In genomic region chr10:119538632-119539358, GRCh38 we compare ENCODE assay signal across 11 cellular contexts. TPM values are rescaled to one million over a fixed set of nuclear protein-coding genes. Genes with fewer than 3 reads are reported as not detected.
DNase-seq lines count a peak whose midpoint lies in the region; ATAC-seq lines count a peak whose summit lies in the region.
"Had no signal": no experiment of that assay in that cellular context is flagged by ENCODE, and none has a peak within 500 bp of the region (broad histone marks: within the 10 kb centered on the region; RNA-seq: fewer than 3 reads in every experiment).

No MANE protein-coding gene starts in this region.

- H3K27ac Mint-ChIP-seq in activated CD4-positive, alpha-beta T cell treated with anti-CD3 and anti-CD28 coated beads for 36 hours, result peak overlapping the region; percentile 87
- H3K27ac Mint-ChIP-seq in stimulated activated naive CD8-positive, alpha-beta T cell treated with anti-CD3 and anti-CD28 coated beads, Interleukin-15, Interleukin-2, amounts not matched to agents 100 ng/mL and 50 ng/mL, for 24 hours, result peak overlapping the region; percentile 94

- H3K27ac ChIP-seq in effector memory CD4-positive, alpha-beta T cell (ENCODE audit: insufficient read depth, low read length, poor library complexity, severe bottlenecking), result peak overlapping the region; percentile 25
- H3K27ac ChIP-seq: A549, neutrophil, testis had no signal

- H3K27me3 Mint-ChIP-seq in activated CD4-positive, alpha-beta T cell treated with anti-CD3 and anti-CD28 coated beads for 36 hours, result no peaks in the 10 kb centered on the region
- H3K27me3 Mint-ChIP-seq in stimulated activated naive CD8-positive, alpha-beta T cell treated with anti-CD3 and anti-CD28 coated beads, Interleukin-15, Interleukin-2, amounts not matched to agents 100 ng/mL and 50 ng/mL, for 24 hours, result no peaks in the 10 kb centered on the region

- no peaks in the 10 kb centered on the region for H3K27me3 ChIP-seq in effector memory CD4-positive, alpha-beta T cell (replicated peaks; ENCODE audit: control insufficient read depth, insufficient read depth, low read length, poor library complexity, severe bottlenecking)
- H3K27me3 ChIP-seq: testis had no signal

- peak overlapping the region; percentile 89 for H3K4me3 Mint-ChIP-seq in activated CD4-positive, alpha-beta T cell treated with anti-CD3 and anti-CD28 coated beads for 36 hours
- H3K4me3 Mint-ChIP-seq in stimulated activated naive CD8-positive, alpha-beta T cell treated with anti-CD3 and anti-CD28 coated beads, Interleukin-15, Interleukin-2, amounts not matched to agents 100 ng/mL and 50 ng/mL, for 24 hours, result peak overlapping the region; percentile 88

- POLR2A ChIA-PET in activated CD4-positive, alpha-beta T cell treated with anti-CD3 and anti-CD28 coated beads for 36 hours (lab: Charles Lee), result interaction anchor here (1.0 to 1.5 kb wide), 3 partner anchors 19 to 407 kb away, joined by 4 to 5 read pairs (median 5); no protein-coding TSS in a partner anchor

- H3K9me3 Mint-ChIP-seq in activated CD4-positive, alpha-beta T cell treated with anti-CD3 and anti-CD28 coated beads for 36 hours (ENCODE audit: low read depth), result no peaks in the 10 kb centered on the region
- no peaks in the 10 kb centered on the region for H3K9me3 Mint-ChIP-seq in stimulated activated naive CD8-positive, alpha-beta T cell treated with anti-CD3 and anti-CD28 coated beads, Interleukin-15, Interleukin-2, amounts not matched to agents 100 ng/mL and 50 ng/mL, for 24 hours

- peaks cover 48% of the 10 kb centered on the region for H3K36me3 Mint-ChIP-seq in activated CD4-positive, alpha-beta T cell treated with anti-CD3 and anti-CD28 coated beads for 36 hours (ENCODE audit: low read depth)
- H3K36me3 Mint-ChIP-seq in stimulated activated naive CD8-positive, alpha-beta T cell treated with anti-CD3 and anti-CD28 coated beads, Interleukin-15, Interleukin-2, amounts not matched to agents 100 ng/mL and 50 ng/mL, for 24 hours (ENCODE audit: low read depth), result peaks cover 41% of the 10 kb centered on the region

- peak overlapping the region; percentile 6 for H3K4me3 ChIP-seq in effector memory CD4-positive, alpha-beta T cell (ENCODE audit: insufficient read depth, low read depth, low read length, poor library complexity, severe bottlenecking)
- H3K4me3 ChIP-seq: A549, testis had no signal

- H3K36me3 ChIP-seq in effector memory CD4-positive, alpha-beta T cell (ENCODE audit: control insufficient read depth, insufficient read depth, low read length), result peaks cover 3% of the 10 kb centered on the region
- H3K36me3 ChIP-seq: neutrophil had no signal

- peak; percentile 40 for DNase-seq in NCI-H82 (lab: John Stamatoyannopoulos, UW)
- no peak for DNase-seq in NCI-H82 treated with DMSO at 0.1 percent for 48 hours (lab: John Stamatoyannopoulos, UW; ENCODE audit: unreplicated experiment)
- peak; percentile 81 for DNase-seq in activated CD4-positive, alpha-beta T cell treated with anti-CD3 and anti-CD28 coated beads for 36 hours
- no peak for DNase-seq in effector memory CD4-positive, alpha-beta T cell
- DNase-seq: testis had no signal

- intact Hi-C loops in activated CD4-positive, alpha-beta T cell treated with anti-CD3 and anti-CD28 coated beads for 36 hours (cut with DNase I, micrococcal nuclease), result no loop called here

- H3K4me1 Mint-ChIP-seq in activated CD4-positive, alpha-beta T cell treated with anti-CD3 and anti-CD28 coated beads for 36 hours, result peaks cover 70% of the 10 kb centered on the region
- peaks cover 80% of the 10 kb centered on the region for H3K4me1 Mint-ChIP-seq in stimulated activated naive CD8-positive, alpha-beta T cell treated with anti-CD3 and anti-CD28 coated beads, Interleukin-15, Interleukin-2, amounts not matched to agents 100 ng/mL and 50 ng/mL, for 24 hours (ENCODE audit: low read depth)

- CTCF ChIA-PET in activated CD4-positive, alpha-beta T cell treated with anti-CD3 and anti-CD28 coated beads for 36 hours (lab: Charles Lee), result interaction anchor here (0.9 to 2.2 kb wide), 4 partner anchors 8 to 331 kb away, joined by 3 to 7 read pairs (median 4); partner anchors contain the start of gene GRK5

- ATAC-seq in activated CD4-positive, alpha-beta T cell treated with anti-CD3 and anti-CD28 coated beads for 36 hours, result peak; percentile 8
- ATAC-seq in HG02885 (IDR thresholded peaks at IDR 0.05; ENCODE audit: poor library complexity, unreplicated experiment) (no peak), GM21529 (IDR thresholded peaks at IDR 0.05; ENCODE audit: unreplicated experiment) (no peak), GM21367 (IDR thresholded peaks at IDR 0.05; ENCODE audit: unreplicated experiment) (no peak)
- ATAC-seq: A549 had no signal

- no peaks in the 10 kb centered on the region for H3K9me3 ChIP-seq in effector memory CD4-positive, alpha-beta T cell (ENCODE audit: control insufficient read depth, low read length)
- H3K9me3 ChIP-seq: A549, neutrophil, testis had no signal

- H3K4me1 ChIP-seq in effector memory CD4-positive, alpha-beta T cell (ENCODE audit: control insufficient read depth, insufficient read depth, low read length, poor library complexity, severe bottlenecking), result peaks cover 33% of the 10 kb centered on the region

RNA-seq across cellular contexts. Expression of gene RGS10, which starts 3.7 kb away (rescaled TPM):
- 100 to 1,000 TPM; 186 to 191 TPM for total RNA-seq in activated CD4-positive, alpha-beta T cell treated with anti-CD3 and anti-CD28 coated beads for 36 hours

RNA-seq across cellular contexts. Expression of gene TIAL1, which starts 58.0 kb away (rescaled TPM):
- total RNA-seq in activated CD4-positive, alpha-beta T cell treated with anti-CD3 and anti-CD28 coated beads for 36 hours, result 100 to 1,000 TPM; 187 to 197 TPM

Comparison
In these comparisons a context has a peak if more than half of its experiments do, and no peak if none do; other contexts are left out.
1. DNase-seq: peak in NCI-H82 (single experiment) and activated CD4-positive, alpha-beta T cell treated with anti-CD3 and anti-CD28 coated beads for 36 hours (single experiment); none in NCI-H82 treated with DMSO at 0.1 percent for 48 hours (single experiment) and effector memory CD4-positive, alpha-beta T cell (0 of 3).